8 cellular contexts compared by ENCODE assay signal in genomic region chr16:73196670-73197069, GRCh38.
A peak's percentile ranks its signal among the peaks of the same experiment; 100 is the strongest.
DNase-seq lines count a peak whose midpoint lies in the region; ATAC-seq and TF ChIP-seq lines count a peak whose summit lies in the region.

No MANE protein-coding gene starts in this region.

- no peaks in the 10 kb centered on the region for H3K4me1 Mint-ChIP-seq in endodermal cell

- no peaks in the 10 kb centered on the region for H3K36me3 Mint-ChIP-seq in endodermal cell (ENCODE audit: low read depth)

- TF ChIP-seq CTCF in RWPE2 (IDR thresholded peaks at IDR 0.05; ENCODE audit: poor library complexity, severe bottlenecking) (peak; percentile 72), endodermal cell (conservative IDR thresholded peaks at IDR 0.05) (peak; percentile 83)

- no peak overlapping the region for H3K27ac Mint-ChIP-seq in endodermal cell

- intact Hi-C loops in aorta (cut with DNase I): loop anchor here (5.0 to 10.0 kb wide), 3 partner anchors 362 to 702 kb away; no protein-coding TSS in a partner anchor

- H3K4me1 ChIP-seq in RWPE2 (ENCODE audit: insufficient read depth, poor library complexity, severe bottlenecking) (no peaks in the 10 kb centered on the region), endodermal cell (ENCODE audit: control insufficient read depth, insufficient read depth, low read length) (no peaks in the 10 kb centered on the region), aorta (ENCODE audit: control insufficient read depth in 1 of 2, insufficient read depth in 2 of 2, low read length in 2 of 2) (no peaks in the 10 kb centered on the region)

- DNase-seq in DMS79 (lab: John Stamatoyannopoulos, UW): peak; percentile 53
- peak in 41 of 76 experiments; percentile 0 to 47 (median 12) for DNase-seq in HUDEP-2 (lab: John Stamatoyannopoulos, UW; ENCODE audit: unreplicated experiment in 76 of 76)
- DNase-seq in RWPE2 (ENCODE audit: low spot score): no peak
- peak; percentile 92 for DNase-seq in endodermal cell
- DNase-seq in lung microvascular endothelial cell (ENCODE audit: low read depth in 2 of 2): peak; percentile 79 to 80
- peak; percentile 77 to 85 for DNase-seq in aorta

- H3K4me3 ChIP-seq in RWPE2 (ENCODE audit: severe bottlenecking) (no peak overlapping the region), endodermal cell (ENCODE audit: low read length) (no peak overlapping the region), aorta (ENCODE audit: low read length in 2 of 2) (no peak overlapping the region)

- no peak overlapping the region for H3K27ac ChIP-seq in RWPE2 (ENCODE audit: poor library complexity, severe bottlenecking)
- no peak overlapping the region for H3K27ac ChIP-seq in endodermal cell (ENCODE audit: low read depth, low read length)
- no peak overlapping the region for H3K27ac ChIP-seq in aorta (ENCODE audit: low read depth in 1 of 2, low read length in 2 of 2)

- ATAC-seq in GM19463 (IDR thresholded peaks at IDR 0.05; ENCODE audit: unreplicated experiment) (peak; percentile 74), RWPE2 (ENCODE audit: low read depth) (peak; percentile 89), aorta (ENCODE audit: low FRiP score) (peak; percentile 89), HG03565 (IDR thresholded peaks at IDR 0.05; ENCODE audit: unreplicated experiment) (no peak)

- H3K36me3 ChIP-seq in RWPE2 (ENCODE audit: low read depth) (no peaks in the 10 kb centered on the region), endodermal cell (ENCODE audit: control insufficient read depth, insufficient read depth, low read length) (no peaks in the 10 kb centered on the region), aorta (ENCODE audit: control insufficient read depth in 1 of 2, insufficient read depth in 2 of 2, low read length in 1 of 2) (no peaks in the 10 kb centered on the region)

- peaks cover 61% of the 10 kb centered on the region for H3K27me3 Mint-ChIP-seq in endodermal cell (ENCODE audit: insufficient read depth)

- no peak overlapping the region for H3K4me3 Mint-ChIP-seq in endodermal cell

- no peak overlapping the region for H3K9ac ChIP-seq in endodermal cell (ENCODE audit: extremely low read depth, low read length, poor library complexity, severe bottlenecking)

- H3K9me3 Mint-ChIP-seq in endodermal cell: no peaks in the 10 kb centered on the region

- H3K27me3 ChIP-seq in RWPE2 (ENCODE audit: insufficient read depth, poor library complexity, severe bottlenecking) (no peaks in the 10 kb centered on the region), endodermal cell (ENCODE audit: control insufficient read depth, insufficient read depth, low read length, poor library complexity, severe bottlenecking) (peaks cover 23% of the 10 kb centered on the region), aorta (ENCODE audit: control insufficient read depth in 1 of 2, insufficient read depth in 2 of 2, low read length in 1 of 2) (no peaks in the 10 kb centered on the region)

- H3K9me3 ChIP-seq in RWPE2 (ENCODE audit: severe bottlenecking): no peaks in the 10 kb centered on the region
- no peaks in the 10 kb centered on the region for H3K9me3 ChIP-seq in endodermal cell (ENCODE audit: control insufficient read depth, low read length)
- H3K9me3 ChIP-seq in aorta (ENCODE audit: control insufficient read depth, low read length): no peaks in the 10 kb centered on the region

- WGBS in endodermal cell (ENCODE audit: insufficient coverage in 1 of 2, insufficient read length in 1 of 2), 2 experiments: 31 to 37% methylated on average over 4 of the region's 4 CpGs
- WGBS in aorta, 2 donors: 39 to 42% methylated on average over 4 of the region's 4 CpGs
